In genomic region chr14:24279301-24280186, GRCh38 we compare ENCODE assay signal across 8 cellular contexts. TPM values are rescaled to one million over a fixed set of nuclear protein-coding genes. Genes with fewer than 3 reads are reported as not detected.
DNase-seq lines count a peak whose midpoint lies in the region; ATAC-seq, FAIRE-seq and TF ChIP-seq lines count a peak whose summit lies in the region.

No MANE protein-coding gene starts in this region.

- H3K27me3 Mint-ChIP-seq in CD4-positive, CD25-positive, alpha-beta regulatory T cell = no peaks in the 10 kb centered on the region
- H3K27me3 Mint-ChIP-seq in activated T-cell treated with anti-CD3 and anti-CD28 coated beads, Interleukin-2, amount 50 U/mL, for 4 hours (ENCODE audit: low read depth) = no peaks in the 10 kb centered on the region
- H3K27me3 Mint-ChIP-seq in progenitor cell of endocrine pancreas = no peaks in the 10 kb centered on the region

- peaks cover 8 to 37% (median 18%) of the 10 kb centered on the region in 4 donors for H3K4me1 Mint-ChIP-seq in CD4-positive, CD25-positive, alpha-beta regulatory T cell
- H3K4me1 Mint-ChIP-seq in activated T-cell treated with anti-CD3 and anti-CD28 coated beads, Interleukin-2, amount 50 U/mL, for 4 hours (ENCODE audit: low read depth) = peaks cover 50% of the 10 kb centered on the region
- H3K4me1 Mint-ChIP-seq in progenitor cell of endocrine pancreas (ENCODE audit: low read depth) = no peaks in the 10 kb centered on the region

- H3K27me3 ChIP-seq in CD4-positive, CD25-positive, alpha-beta regulatory T cell (ENCODE audit: control insufficient read depth, insufficient read depth, low read length) = no peaks in the 10 kb centered on the region
- H3K27me3 ChIP-seq in keratinocyte (ENCODE audit: control insufficient read depth, extremely low read depth, insufficient read depth, low read length) (no peaks in the 10 kb centered on the region), prostate gland (replicated peaks; ENCODE audit: insufficient read depth) (no peaks in the 10 kb centered on the region)

- FAIRE-seq in keratinocyte (lab: Jason Lieb, UNC) = no peak

- TF ChIP-seq POLR2A in prostate gland (IDR thresholded peaks at IDR 0.05) = no peak

- peak overlapping the region; percentile 49 for H3K27ac ChIP-seq in CD4-positive, CD25-positive, alpha-beta regulatory T cell (ENCODE audit: insufficient read depth, low read length, poor library complexity, severe bottlenecking)
- H3K27ac ChIP-seq in keratinocyte (ENCODE audit: control insufficient read depth, insufficient read depth, low read length) = no peak overlapping the region
- H3K27ac ChIP-seq in prostate gland = no peak overlapping the region

- H4K20me1 ChIP-seq in keratinocyte (ENCODE audit: control insufficient read depth, extremely low read depth, insufficient read depth, low read length) = no peaks in the 10 kb centered on the region

- H3K4me3 Mint-ChIP-seq in CD4-positive, CD25-positive, alpha-beta regulatory T cell = no peak overlapping the region
- peak overlapping the region; percentile 48 for H3K4me3 Mint-ChIP-seq in activated T-cell treated with anti-CD3 and anti-CD28 coated beads, Interleukin-2, amount 50 U/mL, for 4 hours
- H3K4me3 Mint-ChIP-seq in progenitor cell of endocrine pancreas (ENCODE audit: low read depth) = no peak overlapping the region

- no peaks in the 10 kb centered on the region for H3K9me1 ChIP-seq in keratinocyte (ENCODE audit: control insufficient read depth, extremely low read depth, insufficient read depth, low read length)

- no peaks in the 10 kb centered on the region for H3K9me3 ChIP-seq in CD4-positive, CD25-positive, alpha-beta regulatory T cell (ENCODE audit: control insufficient read depth in 2 of 2, low read length in 2 of 2)
- no peaks in the 10 kb centered on the region for H3K9me3 ChIP-seq in keratinocyte (ENCODE audit: control insufficient read depth, low read depth, low read length)
- H3K9me3 ChIP-seq in prostate gland = no peaks in the 10 kb centered on the region

- H3K27ac Mint-ChIP-seq in CD4-positive, CD25-positive, alpha-beta regulatory T cell = peak overlapping the region; percentile 76 to 84 (median 83)
- no peak overlapping the region for H3K27ac Mint-ChIP-seq in progenitor cell of endocrine pancreas

- H3K4me1 ChIP-seq in CD4-positive, CD25-positive, alpha-beta regulatory T cell (ENCODE audit: control insufficient read depth, insufficient read depth, low read length, poor library complexity, severe bottlenecking) = peaks cover 15% of the 10 kb centered on the region
- peaks cover 24% of the 10 kb centered on the region for H3K4me1 ChIP-seq in keratinocyte (ENCODE audit: control insufficient read depth, extremely low read depth, insufficient read depth, low read length)
- no peaks in the 10 kb centered on the region for H3K4me1 ChIP-seq in prostate gland (replicated peaks)

- no peak overlapping the region for H3K4me3 ChIP-seq in CD4-positive, CD25-positive, alpha-beta regulatory T cell (ENCODE audit: low read depth, low read length)
- no peak overlapping the region for H3K4me3 ChIP-seq in keratinocyte (ENCODE audit: control insufficient read depth in 2 of 3, extremely low read depth in 1 of 3, insufficient read depth in 2 of 3, low read depth in 1 of 3, low read length in 3 of 3)
- H3K4me3 ChIP-seq in prostate gland = no peak overlapping the region

- no peaks in the 10 kb centered on the region for H3K36me3 Mint-ChIP-seq in CD4-positive, CD25-positive, alpha-beta regulatory T cell
- H3K36me3 Mint-ChIP-seq in activated T-cell treated with anti-CD3 and anti-CD28 coated beads, Interleukin-2, amount 50 U/mL, for 4 hours (ENCODE audit: insufficient read depth) = no peaks in the 10 kb centered on the region
- no peaks in the 10 kb centered on the region for H3K36me3 Mint-ChIP-seq in progenitor cell of endocrine pancreas (ENCODE audit: insufficient read depth)

- TF ChIP-seq CTCF in keratinocyte (optimal IDR thresholded peaks at IDR 0.05 in 1 of 3, IDR thresholded peaks at IDR 0.05 in 1 of 3, conservative IDR thresholded peaks at IDR 0.05 in 1 of 3; ENCODE audit: extremely low read depth in 1 of 3, insufficient read depth in 2 of 3, low read length in 3 of 3) (peak; percentile 56 to 80 (median 66)), prostate gland (IDR thresholded peaks at IDR 0.05) (no peak), progenitor cell of endocrine pancreas (IDR thresholded peaks at IDR 0.05; ENCODE audit: unreplicated experiment) (no peak)

- H3K36me3 ChIP-seq in CD4-positive, CD25-positive, alpha-beta regulatory T cell (ENCODE audit: control insufficient read depth, insufficient read depth, low read length) = no peaks in the 10 kb centered on the region
- H3K36me3 ChIP-seq in keratinocyte (ENCODE audit: control insufficient read depth in 2 of 2, extremely low read depth in 1 of 2, insufficient read depth in 2 of 2, low read length in 2 of 2) = no peaks in the 10 kb centered on the region
- H3K36me3 ChIP-seq in prostate gland = no peaks in the 10 kb centered on the region

- no peak overlapping the region for H3K4me2 ChIP-seq in keratinocyte (ENCODE audit: control insufficient read depth, extremely low read depth, insufficient read depth, low read depth, low read length)

- no peak overlapping the region for H3K9ac ChIP-seq in keratinocyte (ENCODE audit: control insufficient read depth, extremely low read depth, insufficient read depth, low read length)

- intact Hi-C loops in prostate gland (cut with DNase I) = no loop called here

- H2AFZ ChIP-seq in keratinocyte (ENCODE audit: control insufficient read depth, low read length) = no peak overlapping the region

- 72% methylated on average over 11 of the region's 11 CpGs for WGBS in prostate gland

- ATAC-seq in CD4-positive, CD25-positive, alpha-beta regulatory T cell (ENCODE audit: low read depth in 2 of 2) = peak; percentile 63 to 67
- ATAC-seq in GM19468 (IDR thresholded peaks at IDR 0.05; ENCODE audit: extremely low read depth, unreplicated experiment) = peak; percentile 30
- ATAC-seq in activated T-cell treated with anti-CD3 and anti-CD28 coated beads, Interleukin-2, amount 50 U/mL, for 4 hours = peak; percentile 91

- H3K79me2 ChIP-seq in keratinocyte (ENCODE audit: control insufficient read depth, insufficient read depth, low read length) = no peaks in the 10 kb centered on the region

- dilution Hi-C loops in keratinocyte (cut with MboI; ENCODE audit: extremely low pct_ligation_motif_present, low sequenced_read_pairs) = no loop called here

- peak in 2 of 3 donors; percentile 44 to 59 for DNase-seq in CD4-positive, CD25-positive, alpha-beta regulatory T cell
- DNase-seq in NAMALWA (ENCODE audit: low spot score) = peak; percentile 32
- DNase-seq in activated T-cell treated with anti-CD3 and anti-CD28 coated beads, Interleukin-2, amount 50 U/mL, for 4 hours = peak; percentile 41
- DNase-seq in keratinocyte (ENCODE audit: low read depth, low spot score) = no peak
- DNase-seq in prostate gland (ENCODE audit: low spot score) = no peak
- no peak for DNase-seq in progenitor cell of endocrine pancreas (ENCODE audit: low spot score, unreplicated experiment)
- DNase-seq in OCI-M1 (lab: John Stamatoyannopoulos, UW) = no peak

- no peaks in the 10 kb centered on the region for H3K9me3 Mint-ChIP-seq in CD4-positive, CD25-positive, alpha-beta regulatory T cell
- H3K9me3 Mint-ChIP-seq in activated T-cell treated with anti-CD3 and anti-CD28 coated beads, Interleukin-2, amount 50 U/mL, for 4 hours = no peaks in the 10 kb centered on the region
- H3K9me3 Mint-ChIP-seq in progenitor cell of endocrine pancreas (ENCODE audit: low read depth) = no peaks in the 10 kb centered on the region

RNA-seq across cellular contexts. Expression of gene RABGGTA, which starts 8.1 kb away (rescaled TPM):
- total RNA-seq in CD4-positive, CD25-positive, alpha-beta regulatory T cell = 78.6 TPM
- 10 to 100 TPM; 25.1 to 40.4 (median 30.3) TPM for polyA plus RNA-seq in CD4-positive, CD25-positive, alpha-beta regulatory T cell
- 10 to 100 TPM; 52.2 to 58.8 (median 53.4) TPM for total RNA-seq in activated T-cell treated with anti-CD3 and anti-CD28 coated beads, Interleukin-2, amount 50 U/mL, for 4 hours
- polyA plus RNA-seq in keratinocyte = 29.0 to 47.2 TPM (median 40.9 TPM) in 3 replicates
- polyA plus RNA-seq in keratinocyte (2011; ENCODE audit: low read depth) = 40.0 TPM
- polyA plus RNA-seq in keratinocyte (2011; cell fraction: cytosol; rRNA removed) = 38.8 and 56.4 TPM in 2 replicates
- 117 and 146 TPM in 2 replicates for polyA plus RNA-seq in keratinocyte (2011; cell fraction: nucleus; rRNA removed)
- 32.4 and 59.7 TPM in 2 replicates for polyA plus RNA-seq in keratinocyte (2012; ENCODE audit: low replicate concordance)
- polyA minus RNA-seq in keratinocyte = 59.0 to 99.6 TPM (median 91.5 TPM) in 3 replicates
- 64.3 TPM for polyA minus RNA-seq in keratinocyte (2011; cell fraction: cytosol; rRNA and poly(A)+ RNA removed)
- 39.5 and 43.2 TPM in 2 replicates for polyA minus RNA-seq in keratinocyte (2011; cell fraction: nucleus; rRNA and poly(A)+ RNA removed)
- total RNA-seq in prostate gland (10 to 100 TPM; 45.5 to 63.5 TPM), progenitor cell of endocrine pancreas (25.9 and 33.1 TPM in 2 replicates)

RNA-seq across cellular contexts. Expression of gene TGM1, which starts 16.6 kb away (rescaled TPM):
- total RNA-seq in CD4-positive, CD25-positive, alpha-beta regulatory T cell = 4.0 TPM
- polyA plus RNA-seq in CD4-positive, CD25-positive, alpha-beta regulatory T cell = not detected
- 1 to 10 TPM; 2.6 to 8.1 (median 2.6) TPM for total RNA-seq in activated T-cell treated with anti-CD3 and anti-CD28 coated beads, Interleukin-2, amount 50 U/mL, for 4 hours
- 13.5 to 77.5 TPM (median 16.1 TPM) in 3 replicates for polyA plus RNA-seq in keratinocyte
- polyA plus RNA-seq in keratinocyte (2011; ENCODE audit: low read depth) = 404 TPM
- polyA plus RNA-seq in keratinocyte (2011; cell fraction: cytosol; rRNA removed) = 21.3 and 29.1 TPM in 2 replicates
- 47.3 and 52.4 TPM in 2 replicates for polyA plus RNA-seq in keratinocyte (2011; cell fraction: nucleus; rRNA removed)
- polyA plus RNA-seq in keratinocyte (2012; ENCODE audit: low replicate concordance) = 10.7 and 436 TPM in 2 replicates
- 24.4 to 87.5 TPM (median 33.1 TPM) in 3 replicates for polyA minus RNA-seq in keratinocyte
- 43.7 TPM for polyA minus RNA-seq in keratinocyte (2011; cell fraction: cytosol; rRNA and poly(A)+ RNA removed)
- 31.3 and 48.6 TPM in 2 replicates for polyA minus RNA-seq in keratinocyte (2011; cell fraction: nucleus; rRNA and poly(A)+ RNA removed)
- 10 to 100 TPM in 1 of 2 donors, 1 to 10 TPM in 1; 6.6 to 11.4 TPM for total RNA-seq in prostate gland
- 5.8 and 7.0 TPM in 2 replicates for total RNA-seq in progenitor cell of endocrine pancreas

RNA-seq across cellular contexts. Expression of gene DHRS1, which starts 20.0 kb away (rescaled TPM):
- 41.2 TPM for total RNA-seq in CD4-positive, CD25-positive, alpha-beta regulatory T cell
- polyA plus RNA-seq in CD4-positive, CD25-positive, alpha-beta regulatory T cell = 10 to 100 TPM; 21.7 to 48.5 (median 31.9) TPM
- 1 to 10 TPM; 2.6 to 4.2 (median 3.1) TPM for total RNA-seq in activated T-cell treated with anti-CD3 and anti-CD28 coated beads, Interleukin-2, amount 50 U/mL, for 4 hours
- polyA plus RNA-seq in keratinocyte = 65.1 to 130 TPM (median 75.0 TPM) in 3 replicates
- 55.9 TPM for polyA plus RNA-seq in keratinocyte (2011; ENCODE audit: low read depth)
- 131 and 161 TPM in 2 replicates for polyA plus RNA-seq in keratinocyte (2011; cell fraction: cytosol; rRNA removed)
- polyA plus RNA-seq in keratinocyte (2011; cell fraction: nucleus; rRNA removed) = 263 and 309 TPM in 2 replicates
- polyA plus RNA-seq in keratinocyte (2012; ENCODE audit: low replicate concordance) = 100 and 165 TPM in 2 replicates
- 173 to 348 TPM (median 179 TPM) in 3 replicates for polyA minus RNA-seq in keratinocyte
- polyA minus RNA-seq in keratinocyte (2011; cell fraction: cytosol; rRNA and poly(A)+ RNA removed) = 222 TPM
- polyA minus RNA-seq in keratinocyte (2011; cell fraction: nucleus; rRNA and poly(A)+ RNA removed) = 53.4 and 72.1 TPM in 2 replicates
- total RNA-seq in prostate gland (10 to 100 TPM; 16.9 to 74.0 TPM), progenitor cell of endocrine pancreas (33.4 and 34.4 TPM in 2 replicates)

RNA-seq across cellular contexts. Expression of gene NOP9, which starts 20.1 kb away (rescaled TPM):
- 30.0 TPM for total RNA-seq in CD4-positive, CD25-positive, alpha-beta regulatory T cell
- 1 to 10 TPM; 1.3 to 2.5 (median 1.8) TPM for polyA plus RNA-seq in CD4-positive, CD25-positive, alpha-beta regulatory T cell
- total RNA-seq in activated T-cell treated with anti-CD3 and anti-CD28 coated beads, Interleukin-2, amount 50 U/mL, for 4 hours = 10 to 100 TPM; 67.8 to 71.0 (median 68.0) TPM
- 16.5 to 25.3 TPM (median 19.9 TPM) in 3 replicates for polyA plus RNA-seq in keratinocyte
- 8.4 TPM for polyA plus RNA-seq in keratinocyte (2011; ENCODE audit: low read depth)
- polyA plus RNA-seq in keratinocyte (2011; cell fraction: cytosol; rRNA removed) = 19.6 and 22.7 TPM in 2 replicates
- polyA plus RNA-seq in keratinocyte (2011; cell fraction: nucleus; rRNA removed) = 63.3 and 70.4 TPM in 2 replicates
- polyA plus RNA-seq in keratinocyte (2012; ENCODE audit: low replicate concordance) = 19.0 and 25.4 TPM in 2 replicates
- polyA minus RNA-seq in keratinocyte = 47.2 to 59.5 TPM (median 50.4 TPM) in 3 replicates
- 33.8 TPM for polyA minus RNA-seq in keratinocyte (2011; cell fraction: cytosol; rRNA and poly(A)+ RNA removed)
- polyA minus RNA-seq in keratinocyte (2011; cell fraction: nucleus; rRNA and poly(A)+ RNA removed) = 35.6 and 45.4 TPM in 2 replicates
- 10 to 100 TPM; 21.2 to 22.9 TPM for total RNA-seq in prostate gland
- total RNA-seq in progenitor cell of endocrine pancreas = 32.4 and 32.6 TPM in 2 replicates

RNA-seq across cellular contexts. Expression of gene CIDEB, which starts 28.2 kb away (rescaled TPM):
- total RNA-seq in CD4-positive, CD25-positive, alpha-beta regulatory T cell = 13.2 TPM
- polyA plus RNA-seq in CD4-positive, CD25-positive, alpha-beta regulatory T cell = 10 to 100 TPM in 2 of 4 donors, 1 to 10 TPM in 2; 8.9 to 13.6 (median 9.7) TPM
- 1 to 10 TPM; 6.5 to 7.3 (median 7.2) TPM for total RNA-seq in activated T-cell treated with anti-CD3 and anti-CD28 coated beads, Interleukin-2, amount 50 U/mL, for 4 hours
- polyA plus RNA-seq in keratinocyte = 2.4 to 3.7 TPM (median 2.6 TPM) in 3 replicates
- 5.1 TPM for polyA plus RNA-seq in keratinocyte (2011; ENCODE audit: low read depth)
- 1.7 and 1.8 TPM in 2 replicates for polyA plus RNA-seq in keratinocyte (2011; cell fraction: cytosol; rRNA removed)
- 2.1 and 2.8 TPM in 2 replicates for polyA plus RNA-seq in keratinocyte (2011; cell fraction: nucleus; rRNA removed)
- polyA plus RNA-seq in keratinocyte (2012; ENCODE audit: low replicate concordance) = 3.2 and 4.2 TPM in 2 replicates
- 0.99 to 3.9 TPM (median 1.3 TPM) in 3 replicates for polyA minus RNA-seq in keratinocyte
- polyA minus RNA-seq in keratinocyte (2011; cell fraction: cytosol; rRNA and poly(A)+ RNA removed) = 1.5 TPM
- polyA minus RNA-seq in keratinocyte (2011; cell fraction: nucleus; rRNA and poly(A)+ RNA removed) = 0.63 and 0.78 TPM in 2 replicates
- total RNA-seq in prostate gland = 10 to 100 TPM in 1 of 2 donors, 1 to 10 TPM in 1; 9.1 to 17.8 TPM
- 1.9 and 3.0 TPM in 2 replicates for total RNA-seq in progenitor cell of endocrine pancreas

Comparison
In these comparisons a context has a peak if more than half of its experiments do, and no peak if none do; other contexts are left out.
1. ATAC-seq: peak in every context shown above with its lines; median percentile 91 in activated T-cell treated with anti-CD3 and anti-CD28 coated beads, Interleukin-2, amount 50 U/mL, for 4 hours; 65 in CD4-positive, CD25-positive, alpha-beta regulatory T cell; 30 in GM19468.
2. DNase-seq: peak in CD4-positive, CD25-positive, alpha-beta regulatory T cell (2 of 3), NAMALWA (single experiment) and activated T-cell treated with anti-CD3 and anti-CD28 coated beads, Interleukin-2, amount 50 U/mL, for 4 hours (single experiment); none in keratinocyte (single experiment), prostate gland (single experiment), progenitor cell of endocrine pancreas (single experiment) and OCI-M1 (single experiment).
3. CTCF ChIP-seq: peak in keratinocyte (3 of 3); none in prostate gland (0 of 4) and progenitor cell of endocrine pancreas (single experiment).